ENCODE assay signal across 16 cellular contexts in genomic region chr2:24870440-24870839, GRCh38. TPM values are rescaled to one million over a fixed set of nuclear protein-coding genes. Genes with fewer than 3 reads are reported as not detected.
A peak's percentile ranks its signal among the peaks of the same experiment; 100 is the strongest.
DNase-seq lines count a peak whose midpoint lies in the region; ATAC-seq and TF ChIP-seq lines count a peak whose summit lies in the region.
"Had no signal": no experiment of that assay in that cellular context is flagged by ENCODE, and none has a peak within 500 bp of the region (broad histone marks: within the 10 kb centered on the region; RNA-seq: fewer than 3 reads in every experiment).

No MANE protein-coding gene starts in this region.

- CTCF ChIA-PET in activated CD8-positive, alpha-beta memory T cell treated with anti-CD3 and anti-CD28 coated beads, Interleukin-2, amount 10 ng/mL, durations not matched to agents 7 days and 5 days (lab: Charles Lee): interaction anchor here (0.6 kb wide), 1 partner anchor 989 kb away, joined by 3 read pairs; no protein-coding TSS in a partner anchor

- no peak for TF ChIP-seq CTCF in BE2C (IDR thresholded peaks at IDR 0.05; ENCODE audit: low read depth, low read length)

- H3K4ac ChIP-seq in mesenchymal stem cell (ENCODE audit: low read depth in 1 of 2, low read length in 2 of 2): no peak overlapping the region

- H3K4me1 Mint-ChIP-seq in activated CD8-positive, alpha-beta memory T cell treated with anti-CD3 and anti-CD28 coated beads, Interleukin-2, amount 10 ng/mL, durations not matched to agents 7 days and 5 days: peaks cover 10% of the 10 kb centered on the region

- no peak overlapping the region for H3K23ac ChIP-seq in mesenchymal stem cell (ENCODE audit: low read length in 2 of 2)

- H2AFZ ChIP-seq in mesenchymal stem cell (ENCODE audit: low read depth, low read length): no peak overlapping the region

- H3K9ac ChIP-seq in mesenchymal stem cell (ENCODE audit: low read length): no peak overlapping the region
- H3K9ac ChIP-seq: BLaER1 treated with 17β-estradiol and CSF1 and Interleukin-3, amounts not matched to agents 10 nM and 100 nM had no signal

- H3K27ac ChIP-seq in caudate nucleus (ENCODE audit: low read depth, low read length) (peak overlapping the region; percentile 62), mesenchymal stem cell (ENCODE audit: low read length, poor library complexity, severe bottlenecking) (no peak overlapping the region)
- H3K27ac ChIP-seq: BLaER1 treated with 17β-estradiol and CSF1 and Interleukin-3, amounts not matched to agents 10 nM and 100 nM had no signal

- DNase-seq in cardiac septum (ENCODE audit: low spot score) (peak; percentile 39), left cardiac atrium (no peak), caudate nucleus (lab: John Stamatoyannopoulos, UW) (no peak), mesenchymal stem cell (no peak), BE2C (no peak)
- DNase-seq in activated CD8-positive, alpha-beta memory T cell treated with anti-CD3 and anti-CD28 coated beads, Interleukin-2, amount 10 ng/mL, durations not matched to agents 7 days and 5 days: no peak
- DNase-seq: 8988T; AML-193; CD4-positive, CD25-positive, alpha-beta regulatory T cell; DMS53; GF-D8; GOT3; HFFc6 had no signal

- peak overlapping the region in 1 of 2 experiments; percentile 37 for H2BK12ac ChIP-seq in mesenchymal stem cell (ENCODE audit: low read length in 2 of 2)

- intact Hi-C loops in cardiac septum (cut with DNase I): no loop called here
- intact Hi-C loops in left cardiac atrium (cut with DNase I): no loop called here

- peaks cover 0 to 14% of the 10 kb centered on the region in 2 experiments for H3K36me3 ChIP-seq in mesenchymal stem cell (ENCODE audit: control insufficient read depth in 1 of 2, insufficient read depth in 2 of 2, low read depth in 1 of 2, low read length in 2 of 2)
- peaks cover 2% of the 10 kb centered on the region for H3K36me3 ChIP-seq in BE2C

- H2AK5ac ChIP-seq in mesenchymal stem cell (ENCODE audit: low read length, severe bottlenecking): no peak overlapping the region

- ATAC-seq in left cardiac atrium (no peak), GM21786 (IDR thresholded peaks at IDR 0.05; ENCODE audit: unreplicated experiment) (no peak)
- no peak for ATAC-seq in activated CD8-positive, alpha-beta memory T cell treated with anti-CD3 and anti-CD28 coated beads, Interleukin-2, amount 10 ng/mL, durations not matched to agents 7 days and 5 days

- H3K27me3 ChIP-seq in mesenchymal stem cell (ENCODE audit: control insufficient read depth in 1 of 2, insufficient read depth in 1 of 2, low read length in 2 of 2) (no peaks in the 10 kb centered on the region), BE2C (no peaks in the 10 kb centered on the region)
- H3K27me3 ChIP-seq: BLaER1 treated with 17β-estradiol and CSF1 and Interleukin-3, amounts not matched to agents 10 nM and 100 nM had no signal

- H3K4me1 ChIP-seq in mesenchymal stem cell (ENCODE audit: control insufficient read depth, insufficient read depth, low read depth, low read length) (peaks cover 15% of the 10 kb centered on the region), BE2C (no peaks in the 10 kb centered on the region)
- H3K4me1 ChIP-seq: HAP-1 had no signal

- peaks cover 15% of the 10 kb centered on the region for H3K79me1 ChIP-seq in mesenchymal stem cell (replicated peaks; ENCODE audit: low read length, poor library complexity, severe bottlenecking)

- H2BK120ac ChIP-seq in mesenchymal stem cell (ENCODE audit: low read depth, low read length): no peak overlapping the region

- H3K9me3 Mint-ChIP-seq in activated CD8-positive, alpha-beta memory T cell treated with anti-CD3 and anti-CD28 coated beads, Interleukin-2, amount 10 ng/mL, durations not matched to agents 7 days and 5 days (ENCODE audit: low read depth): no peaks in the 10 kb centered on the region
- H3K9me3 Mint-ChIP-seq: HFFc6 had no signal

- H2BK15ac ChIP-seq in mesenchymal stem cell (ENCODE audit: low read depth, poor library complexity, severe bottlenecking): no peak overlapping the region

- H2BK5ac ChIP-seq in mesenchymal stem cell (ENCODE audit: low read depth, low read length, poor library complexity, severe bottlenecking): no peak overlapping the region

- H3K36me3 Mint-ChIP-seq in activated CD8-positive, alpha-beta memory T cell treated with anti-CD3 and anti-CD28 coated beads, Interleukin-2, amount 10 ng/mL, durations not matched to agents 7 days and 5 days: peaks cover 11% of the 10 kb centered on the region

- H3K4me3 Mint-ChIP-seq in activated CD8-positive, alpha-beta memory T cell treated with anti-CD3 and anti-CD28 coated beads, Interleukin-2, amount 10 ng/mL, durations not matched to agents 7 days and 5 days: no peak overlapping the region
- H3K4me3 Mint-ChIP-seq: CD4-positive, CD25-positive, alpha-beta regulatory T cell; HFFc6 had no signal

- H3K4me3 ChIP-seq in mesenchymal stem cell (ENCODE audit: insufficient read depth in 1 of 2, low read depth in 1 of 2, low read length in 2 of 2): no peak overlapping the region
- H3K4me3 ChIP-seq in BE2C (ENCODE audit: low read depth, low read length): no peak overlapping the region
- H3K4me3 ChIP-seq: BLaER1 treated with 17β-estradiol and CSF1 and Interleukin-3, amounts not matched to agents 10 nM and 100 nM; HAP-1 had no signal

- 96% methylated on average over 3 of the region's 5 CpGs for WGBS in mesenchymal stem cell

- no peak overlapping the region for H3K27ac Mint-ChIP-seq in activated CD8-positive, alpha-beta memory T cell treated with anti-CD3 and anti-CD28 coated beads, Interleukin-2, amount 10 ng/mL, durations not matched to agents 7 days and 5 days
- H3K27ac Mint-ChIP-seq: HFFc6 had no signal

- no peaks in the 10 kb centered on the region for H3K27me3 Mint-ChIP-seq in activated CD8-positive, alpha-beta memory T cell treated with anti-CD3 and anti-CD28 coated beads, Interleukin-2, amount 10 ng/mL, durations not matched to agents 7 days and 5 days
- H3K27me3 Mint-ChIP-seq: CD4-positive, CD25-positive, alpha-beta regulatory T cell had no signal

- peak overlapping the region; percentile 93 for H4K91ac ChIP-seq in mesenchymal stem cell (ENCODE audit: low read length)

- H4K8ac ChIP-seq in mesenchymal stem cell (ENCODE audit: low read length): peak overlapping the region; percentile 57

- H3K4me2 ChIP-seq in mesenchymal stem cell (ENCODE audit: low read length, poor library complexity, severe bottlenecking): no peak overlapping the region
- H3K4me2 ChIP-seq: BLaER1 treated with 17β-estradiol and CSF1 and Interleukin-3, amounts not matched to agents 10 nM and 100 nM had no signal

- H3K9me3 ChIP-seq in mesenchymal stem cell (ENCODE audit: control insufficient read depth, low read length): no peaks in the 10 kb centered on the region
- H3K9me3 ChIP-seq in BE2C: no peaks in the 10 kb centered on the region
- H3K9me3 ChIP-seq: BLaER1 treated with 17β-estradiol and CSF1 and Interleukin-3, amounts not matched to agents 10 nM and 100 nM; HAP-1 had no signal

- H3K14ac ChIP-seq in mesenchymal stem cell (ENCODE audit: low read length in 2 of 2): no peak overlapping the region

- no peak overlapping the region for H3K18ac ChIP-seq in mesenchymal stem cell (ENCODE audit: low read depth in 1 of 2, low read length in 2 of 2)

RNA-seq across cellular contexts. Expression of gene ADCY3, which starts 49.6 kb away (rescaled TPM):
- total RNA-seq in cardiac septum (15.4 TPM), left cardiac atrium (10 to 100 TPM; 42.7 to 44.0 TPM)
- polyA plus RNA-seq in mesenchymal stem cell (2013, experiment 1 of 2): 28.8 TPM
- polyA plus RNA-seq in mesenchymal stem cell (2013, experiment 2 of 2): 29.1 TPM
- polyA plus RNA-seq in BE2C (2012; ENCODE audit: insufficient read depth, insufficient read length, low read depth): 21.5 TPM
- 10 to 100 TPM; 81.4 to 85.0 TPM for total RNA-seq in activated CD8-positive, alpha-beta memory T cell treated with anti-CD3 and anti-CD28 coated beads, Interleukin-2, amount 10 ng/mL, durations not matched to agents 7 days and 5 days
